Comparison of ENCODE assay signal across 1 cellular context in the genomic region with DNA sequence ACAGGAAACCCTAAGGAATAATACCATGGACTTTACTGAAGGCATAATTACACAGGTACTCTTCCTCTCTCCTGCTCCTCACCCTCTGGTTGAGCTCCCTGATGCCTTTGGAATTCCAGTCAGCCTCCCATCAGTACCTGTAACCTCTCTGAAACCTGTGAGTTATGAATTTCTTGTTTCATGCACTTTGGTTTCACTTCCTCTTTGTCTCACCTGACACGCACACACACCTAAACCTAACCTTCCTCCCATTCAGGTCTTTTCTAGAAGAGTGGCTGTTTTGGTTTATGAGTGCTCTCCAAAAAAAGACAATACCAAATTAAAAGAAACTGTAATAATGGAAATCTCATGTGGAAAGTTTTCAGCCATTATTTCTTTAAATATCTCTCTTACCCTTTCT.
TF ChIP-seq lines count a peak whose summit lies in the region.

No MANE protein-coding gene starts in this region.

TF ChIP-seq in GM23338, 12 proteins besides CTCF, POLR2A, EP300 and RAD21 (continued from another document):
- TF ChIP-seq, protein P1, sequence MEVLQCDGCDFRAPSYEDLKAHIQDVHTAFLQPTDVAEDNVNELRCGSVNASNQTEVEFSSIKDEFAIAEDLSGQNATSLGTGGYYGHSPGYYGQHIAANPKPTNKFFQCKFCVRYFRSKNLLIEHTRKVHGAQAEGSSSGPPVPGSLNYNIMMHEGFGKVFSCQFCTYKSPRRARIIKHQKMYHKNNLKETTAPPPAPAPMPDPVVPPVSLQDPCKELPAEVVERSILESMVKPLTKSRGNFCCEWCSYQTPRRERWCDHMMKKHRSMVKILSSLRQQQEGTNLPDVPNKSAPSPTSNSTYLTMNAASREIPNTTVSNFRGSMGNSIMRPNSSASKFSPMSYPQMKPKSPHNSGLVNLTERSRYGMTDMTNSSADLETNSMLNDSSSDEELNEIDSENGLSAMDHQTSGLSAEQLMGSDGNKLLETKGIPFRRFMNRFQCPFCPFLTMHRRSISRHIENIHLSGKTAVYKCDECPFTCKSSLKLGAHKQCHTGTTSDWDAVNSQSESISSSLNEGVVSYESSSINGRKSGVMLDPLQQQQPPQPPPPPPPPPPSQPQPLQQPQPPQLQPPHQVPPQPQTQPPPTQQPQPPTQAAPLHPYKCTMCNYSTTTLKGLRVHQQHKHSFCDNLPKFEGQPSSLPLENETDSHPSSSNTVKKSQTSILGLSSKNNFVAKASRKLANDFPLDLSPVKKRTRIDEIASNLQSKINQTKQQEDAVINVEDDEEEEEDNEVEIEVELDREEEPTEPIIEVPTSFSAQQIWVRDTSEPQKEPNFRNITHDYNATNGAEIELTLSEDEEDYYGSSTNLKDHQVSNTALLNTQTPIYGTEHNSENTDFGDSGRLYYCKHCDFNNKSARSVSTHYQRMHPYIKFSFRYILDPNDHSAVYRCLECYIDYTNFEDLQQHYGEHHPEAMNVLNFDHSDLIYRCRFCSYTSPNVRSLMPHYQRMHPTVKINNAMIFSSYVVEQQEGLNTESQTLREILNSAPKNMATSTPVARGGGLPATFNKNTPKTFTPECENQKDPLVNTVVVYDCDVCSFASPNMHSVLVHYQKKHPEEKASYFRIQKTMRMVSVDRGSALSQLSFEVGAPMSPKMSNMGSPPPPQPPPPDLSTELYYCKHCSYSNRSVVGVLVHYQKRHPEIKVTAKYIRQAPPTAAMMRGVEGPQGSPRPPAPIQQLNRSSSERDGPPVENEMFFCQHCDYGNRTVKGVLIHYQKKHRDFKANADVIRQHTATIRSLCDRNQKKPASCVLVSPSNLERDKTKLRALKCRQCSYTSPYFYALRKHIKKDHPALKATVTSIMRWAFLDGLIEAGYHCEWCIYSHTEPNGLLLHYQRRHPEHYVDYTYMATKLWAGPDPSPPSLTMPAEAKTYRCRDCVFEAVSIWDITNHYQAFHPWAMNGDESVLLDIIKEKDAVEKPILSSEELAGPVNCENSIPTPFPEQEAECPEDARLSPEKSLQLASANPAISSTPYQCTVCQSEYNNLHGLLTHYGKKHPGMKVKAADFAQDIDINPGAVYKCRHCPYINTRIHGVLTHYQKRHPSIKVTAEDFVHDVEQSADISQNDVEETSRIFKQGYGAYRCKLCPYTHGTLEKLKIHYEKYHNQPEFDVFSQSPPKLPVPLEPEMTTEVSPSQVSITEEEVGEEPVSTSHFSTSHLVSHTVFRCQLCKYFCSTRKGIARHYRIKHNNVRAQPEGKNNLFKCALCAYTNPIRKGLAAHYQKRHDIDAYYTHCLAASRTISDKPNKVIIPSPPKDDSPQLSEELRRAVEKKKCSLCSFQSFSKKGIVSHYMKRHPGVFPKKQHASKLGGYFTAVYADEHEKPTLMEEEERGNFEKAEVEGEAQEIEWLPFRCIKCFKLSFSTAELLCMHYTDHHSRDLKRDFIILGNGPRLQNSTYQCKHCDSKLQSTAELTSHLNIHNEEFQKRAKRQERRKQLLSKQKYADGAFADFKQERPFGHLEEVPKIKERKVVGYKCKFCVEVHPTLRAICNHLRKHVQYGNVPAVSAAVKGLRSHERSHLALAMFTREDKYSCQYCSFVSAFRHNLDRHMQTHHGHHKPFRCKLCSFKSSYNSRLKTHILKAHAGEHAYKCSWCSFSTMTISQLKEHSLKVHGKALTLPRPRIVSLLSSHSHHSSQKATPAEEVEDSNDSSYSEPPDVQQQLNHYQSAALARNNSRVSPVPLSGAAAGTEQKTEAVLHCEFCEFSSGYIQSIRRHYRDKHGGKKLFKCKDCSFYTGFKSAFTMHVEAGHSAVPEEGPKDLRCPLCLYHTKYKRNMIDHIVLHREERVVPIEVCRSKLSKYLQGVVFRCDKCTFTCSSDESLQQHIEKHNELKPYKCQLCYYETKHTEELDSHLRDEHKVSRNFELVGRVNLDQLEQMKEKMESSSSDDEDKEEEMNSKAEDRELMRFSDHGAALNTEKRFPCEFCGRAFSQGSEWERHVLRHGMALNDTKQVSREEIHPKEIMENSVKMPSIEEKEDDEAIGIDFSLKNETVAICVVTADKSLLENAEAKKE (CRISPR knock-in tag; IDR thresholded peaks at IDR 0.05) = no peak
- TF ChIP-seq JUNB (IDR thresholded peaks at IDR 0.05; ENCODE audit: unreplicated experiment) = no peak
- TF ChIP-seq EZH2phosphoT487 (IDR thresholded peaks at IDR 0.05; ENCODE audit: unreplicated experiment) = no peak
